In the genomic region with DNA sequence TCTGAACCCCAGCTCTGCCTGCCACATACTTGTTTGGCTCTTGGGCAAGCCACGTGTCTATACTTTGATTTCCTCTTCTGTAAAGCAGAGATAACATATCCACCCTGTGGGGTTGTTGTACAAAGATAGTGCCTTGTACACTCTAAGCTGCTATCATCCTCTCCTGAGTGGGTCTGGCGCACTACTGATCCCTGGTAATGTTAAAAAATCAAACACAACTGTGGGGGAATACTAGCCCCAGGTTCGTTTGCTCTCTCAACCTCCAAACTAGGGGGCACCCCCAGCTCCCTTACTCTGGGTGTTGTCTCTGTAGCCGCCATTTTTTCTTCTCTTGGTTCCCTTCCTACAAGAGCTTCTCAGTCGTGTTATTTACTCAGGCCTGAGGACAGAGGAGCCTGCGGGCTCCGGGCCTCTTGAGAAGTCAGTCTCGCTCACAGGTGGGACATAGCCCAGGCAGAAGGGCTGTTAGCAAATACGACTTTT, we compare ENCODE assay signal across 8 cellular contexts. TPM values are rescaled to one million over a fixed set of nuclear protein-coding genes. Genes with fewer than 3 reads are reported as not detected.
DNase-seq lines count a peak whose midpoint lies in the region; ATAC-seq and TF ChIP-seq lines count a peak whose summit lies in the region.

No MANE protein-coding gene starts in this region.

- no peak for ATAC-seq in GM19324 (IDR thresholded peaks at IDR 0.05; ENCODE audit: low FRiP score, unreplicated experiment)

- intact Hi-C loops in dorsolateral prefrontal cortex (cut with DNase I) (loop anchor here (5.0 to 10.0 kb wide), 2 partner anchors 41 to 57 kb away; partner anchors contain the start of gene POLD2 (in 1 of the 2)), ovary (cut with DNase I) (loop anchor here in 1 of 4 donors (2.0 to 5.0 kb wide), 2 partner anchors 23 to 41 kb away; partner anchors contain the start of genes AEBP1 and POLD2)

- no peak for TF ChIP-seq EP300 in ovary (IDR thresholded peaks at IDR 0.05)

- 47 to 58% (median 51%) methylated on average over 9 of the region's 9 CpGs for WGBS in ovary, 3 donors

- H3K9me3 ChIP-seq in DOHH2 (ENCODE audit: control insufficient read depth, insufficient read depth, low read length) (no peaks in the 10 kb centered on the region), ovary (no peaks in the 10 kb centered on the region)

- TF ChIP-seq POLR2A in ovary (IDR thresholded peaks at IDR 0.05): no peak

- H3K36me3 ChIP-seq in DOHH2 (ENCODE audit: control insufficient read depth, low read length) (peaks cover 55% of the 10 kb centered on the region), ovary (no peaks in the 10 kb centered on the region)

- DNase-seq in OCI-M1 (lab: John Stamatoyannopoulos, UW): peak; percentile 84
- DNase-seq in dorsolateral prefrontal cortex: no peak
- DNase-seq in ovary: no peak
- no peak for DNase-seq in retina
- no peak for DNase-seq in NCI-H345 treated with DMSO at 0.1 percent for 48 hours (lab: John Stamatoyannopoulos, UW; ENCODE audit: unreplicated experiment)
- DNase-seq in dermis blood vessel endothelial cell: no peak

- H3K9me2 ChIP-seq in DOHH2 (replicated peaks; ENCODE audit: control insufficient read depth, low read length): no peaks in the 10 kb centered on the region

- H3K4me2 ChIP-seq in DOHH2 (ENCODE audit: low read length): peak overlapping the region; percentile 97

- peaks cover 6% of the 10 kb centered on the region; the same call in 1 of the 2 replicates for H3F3A ChIP-seq in DOHH2 (ENCODE audit: control insufficient read depth, insufficient read depth)

- H4K20me1 ChIP-seq in DOHH2 (ENCODE audit: control insufficient read depth, insufficient read depth, low read depth, low read length): no peaks in the 10 kb centered on the region

- H3K4me3 ChIP-seq in DOHH2 (ENCODE audit: low read length): peak overlapping the region; percentile 99
- peak overlapping the region in 57 of 59 donors; percentile 58 to 98 (median 89) for H3K4me3 ChIP-seq in dorsolateral prefrontal cortex
- H3K4me3 ChIP-seq in ovary: peak overlapping the region; percentile 90

- H3K4me1 ChIP-seq in DOHH2 (ENCODE audit: control insufficient read depth, low read length) (peaks cover 37% of the 10 kb centered on the region), ovary (ENCODE audit: insufficient read depth) (peaks cover 12% of the 10 kb centered on the region)

- TF ChIP-seq CTCF in DOHH2 (IDR thresholded peaks at IDR 0.05; ENCODE audit: low read depth, low read length, poor library complexity, severe bottlenecking) (peak; percentile 29), dorsolateral prefrontal cortex (IDR thresholded peaks at IDR 0.05 in 54 of 56, conservative IDR thresholded peaks at IDR 0.05 in 2 of 56; ENCODE audit: low read depth in 1 of 56, partially characterized antibody in 56 of 56) (no peak), ovary (IDR thresholded peaks at IDR 0.05) (no peak)

- H3K27me3 ChIP-seq in DOHH2 (ENCODE audit: control insufficient read depth, low read length) (no peaks in the 10 kb centered on the region), dorsolateral prefrontal cortex (no peaks in the 10 kb centered on the region), ovary (no peaks in the 10 kb centered on the region)

- H3K79me2 ChIP-seq in DOHH2 (ENCODE audit: control insufficient read depth, low read length): peaks cover 26% of the 10 kb centered on the region

- H3K27ac ChIP-seq in DOHH2 (ENCODE audit: low read depth, low read length) (peak overlapping the region; percentile 90), dorsolateral prefrontal cortex (peak overlapping the region in 34 of 59 donors; percentile 1 to 97 (median 82)), ovary (peak overlapping the region in 1 of 2 donors; percentile 11)

RNA-seq across cellular contexts. Expression of gene POLM, which starts 1.0 kb away (rescaled TPM):
- 10 to 100 TPM; 10.6 to 34.8 (median 18.7) TPM for total RNA-seq in dorsolateral prefrontal cortex
- total RNA-seq in ovary: 10 to 100 TPM; 20.9 to 37.3 (median 30.2) TPM
- polyA plus RNA-seq in ovary: 10 to 100 TPM in 1 of 2 donors, 1 to 10 TPM in 1; 5.1 to 24.7 TPM
- 13.9 and 16.2 TPM in 2 replicates for total RNA-seq in dermis blood vessel endothelial cell

RNA-seq across cellular contexts. Expression of gene PGAM2, which starts 15.9 kb away (rescaled TPM):
- total RNA-seq in dorsolateral prefrontal cortex (10 to 100 TPM in 66 of 120 experiments, 1 to 10 TPM in 54; 2.8 to 52.0 (median 11.0) TPM), ovary (1 to 10 TPM in 4 of 7 donors, under 1 TPM in 1, not detected in 2; 0.72 to 3.2 (median 1.9) TPM), dermis blood vessel endothelial cell (0.19 and 0.51 TPM in 2 replicates)
- polyA plus RNA-seq in ovary: 1 to 10 TPM in 1 of 2 donors, under 1 TPM in 1; 0.40 to 1.7 TPM

RNA-seq across cellular contexts. Expression of gene AEBP1, which starts 22.8 kb away (rescaled TPM):
- total RNA-seq in dorsolateral prefrontal cortex (100 to 1,000 TPM in 5 of 120 experiments, 10 to 100 TPM in 114, 1 to 10 TPM in 1; 9.1 to 175 (median 43.5) TPM), ovary (100 to 1,000 TPM; 137 to 563 (median 327) TPM), dermis blood vessel endothelial cell (12.9 and 40.4 TPM in 2 replicates)
- polyA plus RNA-seq in ovary: 100 to 1,000 TPM; 240 to 283 TPM

RNA-seq across cellular contexts. Expression of gene DBNL, which starts 36.8 kb away (rescaled TPM):
- total RNA-seq in dorsolateral prefrontal cortex: 100 to 1,000 TPM in 17 of 120 experiments, 10 to 100 TPM in 103; 58.1 to 115 (median 89.4) TPM
- 10 to 100 TPM; 56.3 to 91.1 (median 70.2) TPM for total RNA-seq in ovary
- 10 to 100 TPM; 22.0 to 57.7 TPM for polyA plus RNA-seq in ovary
- total RNA-seq in dermis blood vessel endothelial cell: 153 and 182 TPM in 2 replicates

RNA-seq across cellular contexts. Expression of gene POLD2, which starts 42.0 kb away (rescaled TPM):
- 10 to 100 TPM; 33.8 to 83.9 (median 57.8) TPM for total RNA-seq in dorsolateral prefrontal cortex
- total RNA-seq in ovary: 100 to 1,000 TPM in 2 of 7 donors, 10 to 100 TPM in 5; 42.4 to 118 (median 76.9) TPM
- 10 to 100 TPM; 35.3 to 63.5 TPM for polyA plus RNA-seq in ovary
- 44.4 and 89.1 TPM in 2 replicates for total RNA-seq in dermis blood vessel endothelial cell
